Comparison of ENCODE assay signal across 1 cellular context in the genomic region with DNA sequence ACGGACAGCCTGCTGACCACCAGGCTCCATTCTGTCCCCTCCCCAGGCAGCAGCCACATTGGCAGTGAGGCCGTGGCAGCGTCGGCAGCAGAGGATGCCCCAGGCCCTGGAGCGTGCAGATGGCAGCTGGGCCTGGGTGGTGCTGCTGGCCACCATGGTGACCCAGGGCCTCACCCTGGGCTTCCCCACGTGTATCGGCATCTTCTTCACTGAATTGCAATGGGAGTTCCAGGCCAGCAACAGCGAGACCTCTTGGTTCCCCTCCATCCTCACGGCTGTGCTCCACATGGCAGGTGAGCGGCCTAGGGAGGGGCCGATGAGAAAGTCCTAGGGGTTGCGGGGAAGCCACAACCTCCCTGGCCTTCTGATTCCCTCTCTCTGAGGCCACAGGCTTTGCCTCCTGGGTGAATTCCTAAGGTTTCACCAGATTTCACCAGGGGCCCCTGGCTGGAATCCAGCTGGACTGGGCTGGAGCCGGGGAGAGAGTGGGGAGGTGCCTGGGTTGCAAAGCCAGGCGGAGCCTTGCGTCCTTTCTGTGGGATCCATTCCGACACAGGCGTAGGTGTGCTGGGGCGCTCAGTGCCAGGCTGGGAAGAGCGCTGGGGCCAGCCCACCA.
TF ChIP-seq lines count a peak whose summit lies in the region.

No MANE protein-coding gene starts in this region.

TF ChIP-seq in HEK293, 187 proteins besides CTCF, POLR2A, EP300 and RAD21 (continued from another document):
- TF ChIP-seq, protein P1, sequence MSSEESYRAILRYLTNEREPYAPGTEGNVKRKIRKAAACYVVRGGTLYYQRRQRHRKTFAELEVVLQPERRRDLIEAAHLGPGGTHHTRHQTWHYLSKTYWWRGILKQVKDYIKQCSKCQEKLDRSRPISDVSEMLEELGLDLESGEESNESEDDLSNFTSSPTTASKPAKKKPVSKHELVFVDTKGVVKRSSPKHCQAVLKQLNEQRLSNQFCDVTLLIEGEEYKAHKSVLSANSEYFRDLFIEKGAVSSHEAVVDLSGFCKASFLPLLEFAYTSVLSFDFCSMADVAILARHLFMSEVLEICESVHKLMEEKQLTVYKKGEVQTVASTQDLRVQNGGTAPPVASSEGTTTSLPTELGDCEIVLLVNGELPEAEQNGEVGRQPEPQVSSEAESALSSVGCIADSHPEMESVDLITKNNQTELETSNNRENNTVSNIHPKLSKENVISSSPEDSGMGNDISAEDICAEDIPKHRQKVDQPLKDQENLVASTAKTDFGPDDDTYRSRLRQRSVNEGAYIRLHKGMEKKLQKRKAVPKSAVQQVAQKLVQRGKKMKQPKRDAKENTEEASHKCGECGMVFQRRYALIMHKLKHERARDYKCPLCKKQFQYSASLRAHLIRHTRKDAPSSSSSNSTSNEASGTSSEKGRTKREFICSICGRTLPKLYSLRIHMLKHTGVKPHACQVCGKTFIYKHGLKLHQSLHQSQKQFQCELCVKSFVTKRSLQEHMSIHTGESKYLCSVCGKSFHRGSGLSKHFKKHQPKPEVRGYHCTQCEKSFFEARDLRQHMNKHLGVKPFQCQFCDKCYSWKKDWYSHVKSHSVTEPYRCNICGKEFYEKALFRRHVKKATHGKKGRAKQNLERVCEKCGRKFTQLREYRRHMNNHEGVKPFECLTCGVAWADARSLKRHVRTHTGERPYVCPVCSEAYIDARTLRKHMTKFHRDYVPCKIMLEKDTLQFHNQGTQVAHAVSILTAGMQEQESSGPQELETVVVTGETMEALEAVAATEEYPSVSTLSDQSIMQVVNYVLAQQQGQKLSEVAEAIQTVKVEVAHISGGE (tag by site-specific recombination; conservative IDR thresholded peaks at IDR 0.05; ENCODE audit: low read depth) = no peak
